In genomic region chr10:119549247-119549999, GRCh38 we compare ENCODE assay signal across 25 cellular contexts.
"Had no signal": no experiment of that assay in that cellular context is flagged by ENCODE, and none has a peak within 500 bp of the region (broad histone marks: within the 10 kb centered on the region; RNA-seq: fewer than 3 reads in every experiment).

No MANE protein-coding gene starts in this region.

- ATAC-seq: mucosa of descending colon; naive thymus-derived CD4-positive, alpha-beta T cell; natural killer cell treated with Interleukin-12 subunit alpha and Interleukin-12 subunit beta and Interleukin-15 and Interleukin-18, amount 100 ng/mL, for 72 hours; right cardiac atrium; sciatic nerve; stimulated activated naive B cell treated with anti-CD40 and anti-IgM and Interleukin-4, amounts not matched to agents 10 μg/mL and 1 μg/mL and 100 μg/mL, for 72 hours; stimulated activated naive CD8-positive, alpha-beta T cell treated with anti-CD3 and anti-CD28 coated beads, Interleukin-15, Interleukin-2, amounts not matched to agents 100 U/mL and 50 U/mL, for 24 hours; upper lobe of right lung had no signal

- H3K27ac ChIP-seq: left ventricle myocardium inferior, ovary, stomach, suprapubic skin, thoracic aorta, tibial artery, upper lobe of right lung had no signal

- DNase-seq: hypothalamus; immature natural killer cell; left ventricle myocardium inferior; midbrain; mucosa of descending colon; naive thymus-derived CD4-positive, alpha-beta T cell; ovary; right cardiac atrium; stimulated activated CD4-positive, alpha-beta T cell treated with anti-CD3 and anti-CD28 coated beads, Interleukin-12 subunit alpha, Interleukin-12 subunit beta, amount 100 ng/mL, for 4 hours; stimulated activated CD4-positive, alpha-beta T cell treated with anti-CD3 and anti-CD28 coated beads, Interleukin-15, amount 100 ng/mL, for 24 hours; stimulated activated CD4-positive, alpha-beta T cell treated with anti-CD3 and anti-CD28 coated beads, Interleukin-2, amount 100 ng/mL, for 24 hours; stimulated activated CD4-positive, alpha-beta T cell treated with anti-CD3 and anti-CD28 coated beads, Interleukin-4, amount 100 ng/mL, for 1 hour; stimulated activated naive B cell treated with anti-CD40 and anti-IgM and Interleukin-4, amounts not matched to agents 10 μg/mL and 1 μg/mL and 100 μg/mL, for 72 hours; stimulated activated naive CD8-positive, alpha-beta T cell treated with anti-CD3 and anti-CD28 coated beads, Interleukin-15, Interleukin-2, amounts not matched to agents 100 U/mL and 50 U/mL, for 24 hours; stomach; tibial artery; upper lobe of right lung had no signal

- H3K4me3 ChIP-seq: left ventricle myocardium inferior, lung, mucosa of descending colon, ovary, skin epidermis, stomach, suprapubic skin, thoracic aorta, tibial artery, upper lobe of right lung had no signal

- FAIRE-seq: islet of Langerhans, urothelium cell line had no signal

- H3K4me1 ChIP-seq: left ventricle myocardium inferior, suprapubic skin, upper lobe of right lung had no signal

- H3K36me3 ChIP-seq: left ventricle myocardium inferior, ovary, stomach, suprapubic skin, thoracic aorta, tibial artery, upper lobe of right lung had no signal

- H3K27me3 ChIP-seq: ovary, stomach, suprapubic skin had no signal
